ENCODE assay signal across 8 cellular contexts in genomic region chr10:35642023-35642792, GRCh38. TPM values are rescaled to one million over a fixed set of nuclear protein-coding genes. Genes with fewer than 3 reads are reported as not detected.
DNase-seq lines count a peak whose midpoint lies in the region; ATAC-seq and TF ChIP-seq lines count a peak whose summit lies in the region.

Gene FZD8, minus strand, starts transcription at chr10:35642296. Its CDS starts 867 bp downstream, at chr10:35641429.

- ATAC-seq in GM19372 (IDR thresholded peaks at IDR 0.05; ENCODE audit: low read depth, unreplicated experiment) (peak; percentile 82), HG03469 (IDR thresholded peaks at IDR 0.05; ENCODE audit: unreplicated experiment) (peak; percentile 82)

- H3K4me3 Mint-ChIP-seq in CD14-positive monocyte, result peak within 1 kb of the TSS; percentile 74 to 88

- H3K27ac Mint-ChIP-seq in CD14-positive monocyte, result no peak within 1 kb of the TSS

- intact Hi-C loops in CD14-positive monocyte (cut with micrococcal nuclease), result no loop called here

- peaks cover 32% of the 10 kb centered on the region for H3K4me1 Mint-ChIP-seq in CD14-positive monocyte

- DNase-seq in CD14-positive monocyte (ENCODE audit: low spot score) (no peak), NCI-H748 treated with DMSO at 0.1 percent for 48 hours (lab: John Stamatoyannopoulos, UW) (peak; percentile 86), activated T-cell treated with anti-CD3 and anti-CD28 coated beads for 1 hour (ENCODE audit: low read depth) (peak; percentile 56), epidermal melanocyte (ENCODE audit: insufficient read length, low spot score) (peak; percentile 82), middle frontal gyrus (ENCODE audit: extremely low spot score, low spot score) (peak; percentile 91)
- peak; percentile 27 to 49 for DNase-seq in stimulated activated CD8-positive, alpha-beta memory T cell treated with anti-CD3 and anti-CD28 coated beads, Interleukin-15, amount 100 ng/mL, for 4 hours (ENCODE audit: low read depth in 2 of 2)

- H3K36me3 Mint-ChIP-seq in CD14-positive monocyte, result peaks cover 0 to 7% of the 10 kb centered on the region in 2 donors

- H3K27me3 Mint-ChIP-seq in CD14-positive monocyte (ENCODE audit: low read depth in 3 of 3), result peaks cover 71 to 79% (median 73%) of the 10 kb centered on the region in 3 donors

- TF ChIP-seq CTCF in CD14-positive monocyte (IDR thresholded peaks at IDR 0.05), result no peak

- peaks cover 0 to 35% (median 25%) of the 10 kb centered on the region in 7 donors for H3K9me3 Mint-ChIP-seq in CD14-positive monocyte

RNA-seq across cellular contexts. Expression of gene FZD8, which starts in this region (rescaled TPM):
- polyA plus RNA-seq in CD14-positive monocyte, result under 1 TPM in 1 of 2 donors, not detected in 1; 0.04 TPM
